ENCODE assay signal across 1 cellular context in genomic region chr4:139017861-139018260, GRCh38.
TF ChIP-seq lines count a peak whose summit lies in the region.

No MANE protein-coding gene starts in this region.

TF ChIP-seq in GM12878, 131 proteins besides CTCF, POLR2A, EP300 and RAD21:
- TF ChIP-seq ZNF592 (IDR thresholded peaks at IDR 0.05) = no peak
- TF ChIP-seq DPF2 (IDR thresholded peaks at IDR 0.05) = no peak
- TF ChIP-seq ZBTB33 (IDR thresholded peaks at IDR 0.05) = no peak
- no peak for TF ChIP-seq PBX3 (IDR thresholded peaks at IDR 0.05; ENCODE audit: insufficient replicate concordance, low read depth, low read length)
- no peak for TF ChIP-seq HSF1 (IDR thresholded peaks at IDR 0.05; ENCODE audit: low read depth, low read length)
- no peak for TF ChIP-seq NKRF (conservative IDR thresholded peaks at IDR 0.05)
- TF ChIP-seq FOXK2 (IDR thresholded peaks at IDR 0.05) = no peak
- no peak for TF ChIP-seq RUNX3 (IDR thresholded peaks at IDR 0.05; ENCODE audit: low read length)
- TF ChIP-seq CREB1 (IDR thresholded peaks at IDR 0.05; ENCODE audit: low read depth) = no peak
- TF ChIP-seq CUX1 (IDR thresholded peaks at IDR 0.05; ENCODE audit: insufficient replicate concordance, low read depth, low read length) = no peak
- no peak for TF ChIP-seq SMAD1 (IDR thresholded peaks at IDR 0.05; ENCODE audit: low read depth, partially characterized antibody)
- TF ChIP-seq MTA3 (IDR thresholded peaks at IDR 0.05; ENCODE audit: borderline replicate concordance, low read length) = no peak
- no peak for TF ChIP-seq ASH2L (IDR thresholded peaks at IDR 0.05; ENCODE audit: borderline replicate concordance, low read depth)
